1 cellular context compared by ENCODE assay signal in genomic region chr14:49893309-49894213, GRCh38.
TF ChIP-seq lines count a peak whose summit lies in the region.

No MANE protein-coding gene starts in this region.

TF ChIP-seq in HepG2, 621 proteins besides CTCF, POLR2A, EP300 and RAD21 (continued from another document and continues in another):
- 0 out of 2 replicates have a peak, but pooled peaks have one; percentile 46 for TF ChIP-seq ZBTB39 (CRISPR knock-in tag; IDR thresholded peaks at IDR 0.05)
- no peak for TF ChIP-seq ZNF570 (CRISPR knock-in tag; IDR thresholded peaks at IDR 0.05; ENCODE audit: borderline replicate concordance)
- no peak for TF ChIP-seq ZFP36L1 (CRISPR knock-in tag; IDR thresholded peaks at IDR 0.05)
- TF ChIP-seq ZNF816 (CRISPR knock-in tag; IDR thresholded peaks at IDR 0.05; ENCODE audit: borderline replicate concordance), result no peak
- TF ChIP-seq, protein P1, sequence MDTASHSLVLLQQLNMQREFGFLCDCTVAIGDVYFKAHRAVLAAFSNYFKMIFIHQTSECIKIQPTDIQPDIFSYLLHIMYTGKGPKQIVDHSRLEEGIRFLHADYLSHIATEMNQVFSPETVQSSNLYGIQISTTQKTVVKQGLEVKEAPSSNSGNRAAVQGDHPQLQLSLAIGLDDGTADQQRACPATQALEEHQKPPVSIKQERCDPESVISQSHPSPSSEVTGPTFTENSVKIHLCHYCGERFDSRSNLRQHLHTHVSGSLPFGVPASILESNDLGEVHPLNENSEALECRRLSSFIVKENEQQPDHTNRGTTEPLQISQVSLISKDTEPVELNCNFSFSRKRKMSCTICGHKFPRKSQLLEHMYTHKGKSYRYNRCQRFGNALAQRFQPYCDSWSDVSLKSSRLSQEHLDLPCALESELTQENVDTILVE (CRISPR knock-in tag; IDR thresholded peaks at IDR 0.05), result no peak
- no peak for TF ChIP-seq AKAP8 (CRISPR knock-in tag; IDR thresholded peaks at IDR 0.05)
- no peak for TF ChIP-seq KMT2B (CRISPR knock-in tag; IDR thresholded peaks at IDR 0.05)
- TF ChIP-seq MXD3 (CRISPR knock-in tag; IDR thresholded peaks at IDR 0.05), result no peak
- TF ChIP-seq ZNF792 (CRISPR knock-in tag; IDR thresholded peaks at IDR 0.05), result no peak
- TF ChIP-seq ZMYM3 (CRISPR knock-in tag; IDR thresholded peaks at IDR 0.05), result no peak
- TF ChIP-seq, protein P2, sequence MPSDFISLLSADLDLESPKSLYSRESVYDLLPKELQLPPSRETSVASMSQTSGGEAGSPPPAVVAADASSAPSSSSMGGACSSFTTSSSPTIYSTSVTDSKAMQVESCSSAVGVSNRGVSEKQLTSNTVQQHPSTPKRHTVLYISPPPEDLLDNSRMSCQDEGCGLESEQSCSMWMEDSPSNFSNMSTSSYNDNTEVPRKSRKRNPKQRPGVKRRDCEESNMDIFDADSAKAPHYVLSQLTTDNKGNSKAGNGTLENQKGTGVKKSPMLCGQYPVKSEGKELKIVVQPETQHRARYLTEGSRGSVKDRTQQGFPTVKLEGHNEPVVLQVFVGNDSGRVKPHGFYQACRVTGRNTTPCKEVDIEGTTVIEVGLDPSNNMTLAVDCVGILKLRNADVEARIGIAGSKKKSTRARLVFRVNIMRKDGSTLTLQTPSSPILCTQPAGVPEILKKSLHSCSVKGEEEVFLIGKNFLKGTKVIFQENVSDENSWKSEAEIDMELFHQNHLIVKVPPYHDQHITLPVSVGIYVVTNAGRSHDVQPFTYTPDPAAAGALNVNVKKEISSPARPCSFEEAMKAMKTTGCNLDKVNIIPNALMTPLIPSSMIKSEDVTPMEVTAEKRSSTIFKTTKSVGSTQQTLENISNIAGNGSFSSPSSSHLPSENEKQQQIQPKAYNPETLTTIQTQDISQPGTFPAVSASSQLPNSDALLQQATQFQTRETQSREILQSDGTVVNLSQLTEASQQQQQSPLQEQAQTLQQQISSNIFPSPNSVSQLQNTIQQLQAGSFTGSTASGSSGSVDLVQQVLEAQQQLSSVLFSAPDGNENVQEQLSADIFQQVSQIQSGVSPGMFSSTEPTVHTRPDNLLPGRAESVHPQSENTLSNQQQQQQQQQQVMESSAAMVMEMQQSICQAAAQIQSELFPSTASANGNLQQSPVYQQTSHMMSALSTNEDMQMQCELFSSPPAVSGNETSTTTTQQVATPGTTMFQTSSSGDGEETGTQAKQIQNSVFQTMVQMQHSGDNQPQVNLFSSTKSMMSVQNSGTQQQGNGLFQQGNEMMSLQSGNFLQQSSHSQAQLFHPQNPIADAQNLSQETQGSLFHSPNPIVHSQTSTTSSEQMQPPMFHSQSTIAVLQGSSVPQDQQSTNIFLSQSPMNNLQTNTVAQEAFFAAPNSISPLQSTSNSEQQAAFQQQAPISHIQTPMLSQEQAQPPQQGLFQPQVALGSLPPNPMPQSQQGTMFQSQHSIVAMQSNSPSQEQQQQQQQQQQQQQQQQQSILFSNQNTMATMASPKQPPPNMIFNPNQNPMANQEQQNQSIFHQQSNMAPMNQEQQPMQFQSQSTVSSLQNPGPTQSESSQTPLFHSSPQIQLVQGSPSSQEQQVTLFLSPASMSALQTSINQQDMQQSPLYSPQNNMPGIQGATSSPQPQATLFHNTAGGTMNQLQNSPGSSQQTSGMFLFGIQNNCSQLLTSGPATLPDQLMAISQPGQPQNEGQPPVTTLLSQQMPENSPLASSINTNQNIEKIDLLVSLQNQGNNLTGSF (CRISPR knock-in tag; IDR thresholded peaks at IDR 0.05), result no peak
- 0 out of 2 replicates have a peak, but pooled peaks have one; percentile 20 for TF ChIP-seq HDAC1 (CRISPR knock-in tag; IDR thresholded peaks at IDR 0.05)
- TF ChIP-seq ZNF225 (CRISPR knock-in tag; IDR thresholded peaks at IDR 0.05), result peak; percentile 20; the same call in 1 of the 2 replicates
- no peak; the same call in 1 of the 2 replicates for TF ChIP-seq ZNF547 (CRISPR knock-in tag; IDR thresholded peaks at IDR 0.05)
- TF ChIP-seq, protein P3, sequence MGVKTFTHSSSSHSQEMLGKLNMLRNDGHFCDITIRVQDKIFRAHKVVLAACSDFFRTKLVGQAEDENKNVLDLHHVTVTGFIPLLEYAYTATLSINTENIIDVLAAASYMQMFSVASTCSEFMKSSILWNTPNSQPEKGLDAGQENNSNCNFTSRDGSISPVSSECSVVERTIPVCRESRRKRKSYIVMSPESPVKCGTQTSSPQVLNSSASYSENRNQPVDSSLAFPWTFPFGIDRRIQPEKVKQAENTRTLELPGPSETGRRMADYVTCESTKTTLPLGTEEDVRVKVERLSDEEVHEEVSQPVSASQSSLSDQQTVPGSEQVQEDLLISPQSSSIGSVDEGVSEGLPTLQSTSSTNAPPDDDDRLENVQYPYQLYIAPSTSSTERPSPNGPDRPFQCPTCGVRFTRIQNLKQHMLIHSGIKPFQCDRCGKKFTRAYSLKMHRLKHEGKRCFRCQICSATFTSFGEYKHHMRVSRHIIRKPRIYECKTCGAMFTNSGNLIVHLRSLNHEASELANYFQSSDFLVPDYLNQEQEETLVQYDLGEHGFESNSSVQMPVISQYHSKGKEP (CRISPR knock-in tag; IDR thresholded peaks at IDR 0.05), result no peak
- TF ChIP-seq ZNF709 (CRISPR knock-in tag; IDR thresholded peaks at IDR 0.05), result no peak
- TF ChIP-seq, protein P4, sequence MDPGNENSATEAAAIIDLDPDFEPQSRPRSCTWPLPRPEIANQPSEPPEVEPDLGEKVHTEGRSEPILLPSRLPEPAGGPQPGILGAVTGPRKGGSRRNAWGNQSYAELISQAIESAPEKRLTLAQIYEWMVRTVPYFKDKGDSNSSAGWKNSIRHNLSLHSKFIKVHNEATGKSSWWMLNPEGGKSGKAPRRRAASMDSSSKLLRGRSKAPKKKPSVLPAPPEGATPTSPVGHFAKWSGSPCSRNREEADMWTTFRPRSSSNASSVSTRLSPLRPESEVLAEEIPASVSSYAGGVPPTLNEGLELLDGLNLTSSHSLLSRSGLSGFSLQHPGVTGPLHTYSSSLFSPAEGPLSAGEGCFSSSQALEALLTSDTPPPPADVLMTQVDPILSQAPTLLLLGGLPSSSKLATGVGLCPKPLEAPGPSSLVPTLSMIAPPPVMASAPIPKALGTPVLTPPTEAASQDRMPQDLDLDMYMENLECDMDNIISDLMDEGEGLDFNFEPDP (CRISPR knock-in tag; conservative IDR thresholded peaks at IDR 0.05), result 0 out of 2 replicates have a peak, but pooled peaks have one; percentile 94
- TF ChIP-seq ZNF784 (CRISPR knock-in tag; IDR thresholded peaks at IDR 0.05; ENCODE audit: borderline replicate concordance), result no peak
- TF ChIP-seq, protein P5, sequence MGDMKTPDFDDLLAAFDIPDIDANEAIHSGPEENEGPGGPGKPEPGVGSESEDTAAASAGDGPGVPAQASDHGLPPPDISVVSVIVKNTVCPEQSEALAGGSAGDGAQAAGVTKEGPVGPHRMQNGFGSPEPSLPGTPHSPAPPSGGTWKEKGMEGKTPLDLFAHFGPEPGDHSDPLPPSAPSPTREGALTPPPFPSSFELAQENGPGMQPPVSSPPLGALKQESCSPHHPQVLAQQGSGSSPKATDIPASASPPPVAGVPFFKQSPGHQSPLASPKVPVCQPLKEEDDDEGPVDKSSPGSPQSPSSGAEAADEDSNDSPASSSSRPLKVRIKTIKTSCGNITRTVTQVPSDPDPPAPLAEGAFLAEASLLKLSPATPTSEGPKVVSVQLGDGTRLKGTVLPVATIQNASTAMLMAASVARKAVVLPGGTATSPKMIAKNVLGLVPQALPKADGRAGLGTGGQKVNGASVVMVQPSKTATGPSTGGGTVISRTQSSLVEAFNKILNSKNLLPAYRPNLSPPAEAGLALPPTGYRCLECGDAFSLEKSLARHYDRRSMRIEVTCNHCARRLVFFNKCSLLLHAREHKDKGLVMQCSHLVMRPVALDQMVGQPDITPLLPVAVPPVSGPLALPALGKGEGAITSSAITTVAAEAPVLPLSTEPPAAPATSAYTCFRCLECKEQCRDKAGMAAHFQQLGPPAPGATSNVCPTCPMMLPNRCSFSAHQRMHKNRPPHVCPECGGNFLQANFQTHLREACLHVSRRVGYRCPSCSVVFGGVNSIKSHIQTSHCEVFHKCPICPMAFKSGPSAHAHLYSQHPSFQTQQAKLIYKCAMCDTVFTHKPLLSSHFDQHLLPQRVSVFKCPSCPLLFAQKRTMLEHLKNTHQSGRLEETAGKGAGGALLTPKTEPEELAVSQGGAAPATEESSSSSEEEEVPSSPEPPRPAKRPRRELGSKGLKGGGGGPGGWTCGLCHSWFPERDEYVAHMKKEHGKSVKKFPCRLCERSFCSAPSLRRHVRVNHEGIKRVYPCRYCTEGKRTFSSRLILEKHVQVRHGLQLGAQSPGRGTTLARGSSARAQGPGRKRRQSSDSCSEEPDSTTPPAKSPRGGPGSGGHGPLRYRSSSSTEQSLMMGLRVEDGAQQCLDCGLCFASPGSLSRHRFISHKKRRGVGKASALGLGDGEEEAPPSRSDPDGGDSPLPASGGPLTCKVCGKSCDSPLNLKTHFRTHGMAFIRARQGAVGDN (CRISPR knock-in tag; IDR thresholded peaks at IDR 0.05), result peak; percentile 8; the same call in 1 of the 2 replicates
- TF ChIP-seq NR2C2 (CRISPR knock-in tag; IDR thresholded peaks at IDR 0.05; ENCODE audit: borderline replicate concordance), result no peak
- 0 out of 2 replicates have a peak, but pooled peaks have one; percentile 68 for TF ChIP-seq ZNF564 (CRISPR knock-in tag; IDR thresholded peaks at IDR 0.05)
- no peak for TF ChIP-seq ZNF337 (CRISPR knock-in tag; IDR thresholded peaks at IDR 0.05; ENCODE audit: borderline replicate concordance, low read depth)
- TF ChIP-seq KDM6A (CRISPR knock-in tag; IDR thresholded peaks at IDR 0.05; ENCODE audit: low read depth), result no peak
- no peak for TF ChIP-seq ZBTB33 (CRISPR knock-in tag; IDR thresholded peaks at IDR 0.05)
- TF ChIP-seq ZNF605 (CRISPR knock-in tag; IDR thresholded peaks at IDR 0.05), result no peak
- TF ChIP-seq KDM5B (CRISPR knock-in tag; IDR thresholded peaks at IDR 0.05; ENCODE audit: borderline replicate concordance), result no peak
- TF ChIP-seq ETS1 (CRISPR knock-in tag; IDR thresholded peaks at IDR 0.05), result no peak
- no peak for TF ChIP-seq USF2 (IDR thresholded peaks at IDR 0.05; ENCODE audit: low read depth, low read length)
- TF ChIP-seq USF2 (CRISPR knock-in tag; IDR thresholded peaks at IDR 0.05; ENCODE audit: borderline replicate concordance), result no peak
